ENCODE assay signal across 8 cellular contexts in genomic region chr6:13873288-13874190, GRCh38. TPM values are rescaled to one million over a fixed set of nuclear protein-coding genes. Genes with fewer than 3 reads are reported as not detected.
DNase-seq lines count a peak whose midpoint lies in the region; TF ChIP-seq lines count a peak whose summit lies in the region.

No MANE protein-coding gene starts in this region.

- H3K9ac ChIP-seq in mesenchymal stem cell (ENCODE audit: low read length), result peak overlapping the region; percentile 57

- H4K8ac ChIP-seq in mesenchymal stem cell (ENCODE audit: low read length), result no peak overlapping the region

- H3K27ac ChIP-seq in CD8-positive, alpha-beta memory T cell (ENCODE audit: low read depth, low read length), result no peak overlapping the region
- no peak overlapping the region for H3K27ac ChIP-seq in mesenchymal stem cell (ENCODE audit: low read length, poor library complexity, severe bottlenecking)

- H2BK12ac ChIP-seq in mesenchymal stem cell (ENCODE audit: low read length in 2 of 2), result no peak overlapping the region

- H3K27me3 ChIP-seq in CD8-positive, alpha-beta memory T cell (ENCODE audit: insufficient read depth, low read length, poor library complexity, severe bottlenecking), result no peaks in the 10 kb centered on the region
- peaks cover 0 to 16% of the 10 kb centered on the region in 2 experiments for H3K27me3 ChIP-seq in mesenchymal stem cell (ENCODE audit: control insufficient read depth in 1 of 2, insufficient read depth in 1 of 2, low read length in 2 of 2)

- H2BK15ac ChIP-seq in mesenchymal stem cell (ENCODE audit: low read depth, poor library complexity, severe bottlenecking), result no peak overlapping the region

- peaks cover 7% of the 10 kb centered on the region for H3K4me1 ChIP-seq in CD8-positive, alpha-beta memory T cell (ENCODE audit: insufficient read depth, low read length)
- peaks cover 7% of the 10 kb centered on the region for H3K4me1 ChIP-seq in mesenchymal stem cell (ENCODE audit: control insufficient read depth, insufficient read depth, low read depth, low read length)

- peaks cover 8 to 15% (median 13%) of the 10 kb centered on the region in 3 donors for H3K4me1 Mint-ChIP-seq in CD8-positive, alpha-beta memory T cell

- H2AFZ ChIP-seq in mesenchymal stem cell (ENCODE audit: low read depth, low read length), result no peak overlapping the region

- no peak overlapping the region for H2AK5ac ChIP-seq in mesenchymal stem cell (ENCODE audit: low read length, severe bottlenecking)

- no peaks in the 10 kb centered on the region for H3K79me1 ChIP-seq in mesenchymal stem cell (replicated peaks; ENCODE audit: low read length, poor library complexity, severe bottlenecking)

- no peaks in the 10 kb centered on the region for H3K9me3 ChIP-seq in CD8-positive, alpha-beta memory T cell (ENCODE audit: low read length)
- H3K9me3 ChIP-seq in mesenchymal stem cell (ENCODE audit: control insufficient read depth, low read length), result no peaks in the 10 kb centered on the region

- no peak overlapping the region for H3K18ac ChIP-seq in mesenchymal stem cell (ENCODE audit: low read depth in 1 of 2, low read length in 2 of 2)

- peaks cover 3 to 5% (median 5%) of the 10 kb centered on the region in 5 donors for H3K9me3 Mint-ChIP-seq in CD8-positive, alpha-beta memory T cell

- no peak overlapping the region for H4K91ac ChIP-seq in mesenchymal stem cell (ENCODE audit: low read length)

- H3K23ac ChIP-seq in mesenchymal stem cell (ENCODE audit: low read length in 2 of 2), result no peak overlapping the region

- POLR2A ChIA-PET in CD8-positive, alpha-beta memory T cell (lab: Charles Lee), result no interaction called here
- POLR2A ChIA-PET in HEK293T (lab: Yijun Ruan, JAX), result interaction anchor here (1.2 to 1.3 kb wide), 2 partner anchors 19 to 59 kb away, joined by 3 to 6 read pairs; partner anchors contain the start of gene MCUR1

- H3K14ac ChIP-seq in mesenchymal stem cell (ENCODE audit: low read length in 2 of 2), result no peak overlapping the region

- peaks cover 20 to 28% of the 10 kb centered on the region in 2 donors for H3K27me3 Mint-ChIP-seq in CD8-positive, alpha-beta memory T cell

- CTCF ChIA-PET in CD8-positive, alpha-beta memory T cell (lab: Charles Lee), result interaction anchor here (0.7 to 2.4 kb wide), 15 partner anchors 11 to 271 kb away, joined by 3 to 13 read pairs (median 4); no protein-coding TSS in a partner anchor
- CTCF ChIA-PET in HEK293T (lab: Yijun Ruan, JAX), result interaction anchor here (0.6 to 2.1 kb wide), 7 partner anchors 12 to 248 kb away, joined by 3 to 9 read pairs (median 3); no protein-coding TSS in a partner anchor

- peak overlapping the region; percentile 75 to 89 (median 81) for H3K4me3 Mint-ChIP-seq in CD8-positive, alpha-beta memory T cell

- H3K4me3 ChIP-seq in CD8-positive, alpha-beta memory T cell (ENCODE audit: low read length), result peak overlapping the region; percentile 63
- peak overlapping the region; percentile 54 to 80 for H3K4me3 ChIP-seq in mesenchymal stem cell (ENCODE audit: insufficient read depth in 1 of 2, low read depth in 1 of 2, low read length in 2 of 2)

- no peak overlapping the region for H3K4ac ChIP-seq in mesenchymal stem cell (ENCODE audit: low read depth in 1 of 2, low read length in 2 of 2)

- H3K36me3 Mint-ChIP-seq in CD8-positive, alpha-beta memory T cell, result peaks cover 0 to 4% (median 0%) of the 10 kb centered on the region in 3 donors

- peak overlapping the region in 2 of 8 donors; percentile 35 to 83 for H3K27ac Mint-ChIP-seq in CD8-positive, alpha-beta memory T cell

- no peaks in the 10 kb centered on the region for H3K36me3 ChIP-seq in CD8-positive, alpha-beta memory T cell (ENCODE audit: insufficient read depth, low read length)
- no peaks in the 10 kb centered on the region for H3K36me3 ChIP-seq in mesenchymal stem cell (ENCODE audit: control insufficient read depth in 1 of 2, insufficient read depth in 2 of 2, low read depth in 1 of 2, low read length in 2 of 2)

- H2BK120ac ChIP-seq in mesenchymal stem cell (ENCODE audit: low read depth, low read length), result no peak overlapping the region

- 14% methylated on average over 48 of the region's 49 CpGs for WGBS in mesenchymal stem cell

- no peak overlapping the region for H2BK5ac ChIP-seq in mesenchymal stem cell (ENCODE audit: low read depth, low read length, poor library complexity, severe bottlenecking)

- H3K4me2 ChIP-seq in mesenchymal stem cell (ENCODE audit: low read length, poor library complexity, severe bottlenecking), result peak overlapping the region; percentile 87

- peak; percentile 53 to 76 (median 56) for DNase-seq in CD8-positive, alpha-beta memory T cell
- DNase-seq in HEK293T (ENCODE audit: extremely low spot score), result peak; percentile 83
- DNase-seq in NCI-H2227 treated with DMSO at 0.1 percent for 48 hours (lab: John Stamatoyannopoulos, UW), result peak; percentile 75
- peak; percentile 50 to 54 for DNase-seq in activated CD4-positive, alpha-beta T cell treated with anti-CD3 and anti-CD28 coated beads, Interleukin-2, amount 50 U/mL, for 24 hours (ENCODE audit: low read depth in 1 of 2, low spot score in 1 of 2)
- peak; percentile 86 for DNase-seq in ecto neural progenitor cell (ENCODE audit: low spot score)
- peak; percentile 26 for DNase-seq in mesenchymal stem cell
- peak; percentile 54 to 61 for DNase-seq in stimulated activated CD8-positive, alpha-beta memory T cell treated with anti-CD3 and anti-CD28 coated beads, Interleukin-15, amount 100 ng/mL, for 48 hours (ENCODE audit: low read depth in 2 of 2)
- no peak for DNase-seq in hippocampal formation (lab: John Stamatoyannopoulos, UW)

TF ChIP-seq in HEK293T, 16 proteins besides CTCF, POLR2A, EP300 and RAD21:
- TF ChIP-seq HDGF (IDR thresholded peaks at IDR 0.05; ENCODE audit: borderline replicate concordance) (no peak), BHLHE40 (IDR thresholded peaks at IDR 0.05; ENCODE audit: borderline replicate concordance) (no peak), CTBP1 (IDR thresholded peaks at IDR 0.05; ENCODE audit: borderline replicate concordance) (peak; percentile 60; the same call in 1 of the 2 replicates), ELF4 (IDR thresholded peaks at IDR 0.05) (no peak), L3MBTL2 (conservative IDR thresholded peaks at IDR 0.05) (peak; percentile 100)
- TF ChIP-seq, protein P1, sequence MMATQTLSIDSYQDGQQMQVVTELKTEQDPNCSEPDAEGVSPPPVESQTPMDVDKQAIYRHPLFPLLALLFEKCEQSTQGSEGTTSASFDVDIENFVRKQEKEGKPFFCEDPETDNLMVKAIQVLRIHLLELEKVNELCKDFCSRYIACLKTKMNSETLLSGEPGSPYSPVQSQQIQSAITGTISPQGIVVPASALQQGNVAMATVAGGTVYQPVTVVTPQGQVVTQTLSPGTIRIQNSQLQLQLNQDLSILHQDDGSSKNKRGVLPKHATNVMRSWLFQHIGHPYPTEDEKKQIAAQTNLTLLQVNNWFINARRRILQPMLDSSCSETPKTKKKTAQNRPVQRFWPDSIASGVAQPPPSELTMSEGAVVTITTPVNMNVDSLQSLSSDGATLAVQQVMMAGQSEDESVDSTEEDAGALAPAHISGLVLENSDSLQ (IDR thresholded peaks at IDR 0.05), result peak; percentile 47

RNA-seq across cellular contexts. Expression of gene RNF182, which starts 51.2 kb away (rescaled TPM):
- total RNA-seq in CD8-positive, alpha-beta memory T cell, result not detected
- not detected for polyA plus RNA-seq in CD8-positive, alpha-beta memory T cell
- polyA plus RNA-seq in mesenchymal stem cell (2013, experiment 1 of 2), result 2.3 TPM
- 2.5 TPM for polyA plus RNA-seq in mesenchymal stem cell (2013, experiment 2 of 2)

RNA-seq across cellular contexts. Expression of gene MCUR1, which starts 59.2 kb away (rescaled TPM):
- total RNA-seq in CD8-positive, alpha-beta memory T cell, result 10 to 100 TPM; 50.9 to 54.8 TPM
- polyA plus RNA-seq in CD8-positive, alpha-beta memory T cell, result 8.4 TPM
- polyA plus RNA-seq in mesenchymal stem cell (2013, experiment 1 of 2), result 12.2 TPM
- polyA plus RNA-seq in mesenchymal stem cell (2013, experiment 2 of 2), result 12.3 TPM

Comparison
In these comparisons a context has a peak if more than half of its experiments do, and no peak if none do; other contexts are left out.
1. DNase-seq: peak in CD8-positive, alpha-beta memory T cell (5 of 5), HEK293T (single experiment), NCI-H2227 treated with DMSO at 0.1 percent for 48 hours (single experiment), activated CD4-positive, alpha-beta T cell treated with anti-CD3 and anti-CD28 coated beads, Interleukin-2, amount 50 U/mL, for 24 hours (2 of 2), ecto neural progenitor cell (single experiment), mesenchymal stem cell (single experiment) and stimulated activated CD8-positive, alpha-beta memory T cell treated with anti-CD3 and anti-CD28 coated beads, Interleukin-15, amount 100 ng/mL, for 48 hours (2 of 2); none in hippocampal formation (0 of 2).